Comparison of ENCODE assay signal across 26 cellular contexts in the genomic region with DNA sequence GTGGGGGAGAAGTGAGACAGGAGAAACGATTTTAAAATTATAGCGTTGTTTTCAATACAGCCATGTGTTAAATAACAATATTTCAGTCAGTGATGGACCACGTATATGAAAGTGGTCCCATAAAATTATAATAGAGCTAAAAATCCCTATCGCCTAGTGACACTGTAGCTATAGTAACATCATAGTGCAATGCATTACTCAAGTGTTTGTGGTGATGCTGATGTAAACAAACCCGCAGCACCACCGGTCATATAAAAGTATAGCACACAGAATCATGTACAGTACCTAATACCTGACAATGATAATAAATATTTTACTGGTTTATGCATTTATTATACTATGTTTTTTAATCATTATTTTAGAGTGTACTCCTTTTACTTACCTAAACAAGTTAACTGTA.
"Had no signal": no experiment of that assay in that cellular context is flagged by ENCODE, and none has a peak within 500 bp of the region (broad histone marks: within the 10 kb centered on the region; RNA-seq: fewer than 3 reads in every experiment).

No MANE protein-coding gene starts in this region.

- DNase-seq: hippocampal formation; kidney; left colon; left ventricle myocardium inferior; midbrain; mucosa of descending colon; naive thymus-derived CD4-positive, alpha-beta T cell; nucleus accumbens; pancreas; posterior cingulate gyrus; retina; right cardiac atrium; stimulated activated CD4-positive, alpha-beta T cell treated with anti-CD3 and anti-CD28 coated beads, Interleukin-12 subunit alpha, Interleukin-12 subunit beta, amount 100 ng/mL, for 4 hours; stimulated activated CD4-positive, alpha-beta T cell treated with anti-CD3 and anti-CD28 coated beads, Interleukin-15, amount 100 ng/mL, for 24 hours; stimulated activated CD4-positive, alpha-beta T cell treated with anti-CD3 and anti-CD28 coated beads, Interleukin-2, amount 100 ng/mL, for 24 hours; stimulated activated CD4-positive, alpha-beta T cell treated with anti-CD3 and anti-CD28 coated beads, Interleukin-4, amount 100 ng/mL, for 1 hour; stimulated activated naive B cell treated with anti-CD40 and anti-IgM and Interleukin-4, amounts not matched to agents 10 μg/mL and 1 μg/mL and 100 μg/mL, for 72 hours; stimulated activated naive CD8-positive, alpha-beta T cell treated with anti-CD3 and anti-CD28 coated beads, Interleukin-15, Interleukin-2, amounts not matched to agents 100 U/mL and 50 U/mL, for 24 hours; stomach; testis; thyroid gland; transverse colon; upper lobe of right lung had no signal

- H3K9me3 ChIP-seq: mucosa of descending colon, pancreas, prostate gland, stomach, testis, thyroid gland, transverse colon, upper lobe of right lung had no signal

- H3K27ac ChIP-seq: left ventricle myocardium inferior, pancreas, prostate gland, skin epidermis, stomach, testis, thyroid gland, transverse colon, upper lobe of right lung had no signal

- H3K27me3 ChIP-seq: pancreas, stomach, testis, thyroid gland, transverse colon, upper lobe of right lung had no signal

- H3K4me1 ChIP-seq: left ventricle myocardium inferior, pancreas, prostate gland, stomach, testis, thyroid gland, transverse colon, upper lobe of right lung had no signal

- H3K36me3 ChIP-seq: left ventricle myocardium inferior, pancreas, prostate gland, stomach, thyroid gland, transverse colon, upper lobe of right lung had no signal

- H3K4me3 ChIP-seq: left ventricle myocardium inferior, lung, mucosa of descending colon, pancreas, prostate gland, skin epidermis, stomach, testis, thyroid gland, transverse colon, upper lobe of right lung had no signal
